21 cellular contexts compared by ENCODE assay signal in the genomic region with DNA sequence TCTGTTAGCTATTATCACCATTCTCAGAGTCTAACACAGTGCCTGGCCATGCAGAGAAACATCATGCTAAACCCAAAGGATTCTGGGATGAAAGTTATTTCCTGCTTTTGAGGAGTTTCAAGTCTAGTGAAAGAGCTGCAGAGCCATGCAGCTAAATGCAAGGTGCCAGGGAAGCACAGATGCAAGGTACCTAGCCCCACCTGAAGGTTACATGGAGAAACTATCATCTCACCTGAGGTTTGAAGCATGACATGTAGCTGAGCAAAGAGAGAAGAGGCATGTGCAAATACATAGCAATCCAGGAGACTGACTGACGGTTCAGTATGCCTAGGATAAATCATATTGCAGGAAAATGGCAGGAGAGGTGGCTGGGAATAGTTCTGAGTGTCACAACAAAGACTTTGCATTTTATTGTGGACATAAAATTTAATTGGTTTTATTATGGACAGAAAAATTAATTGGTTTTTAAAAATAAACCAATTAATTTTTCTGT.
DNase-seq lines count a peak whose midpoint lies in the region; ATAC-seq and TF ChIP-seq lines count a peak whose summit lies in the region.
"Had no signal": no experiment of that assay in that cellular context is flagged by ENCODE, and none has a peak within 500 bp of the region (broad histone marks: within the 10 kb centered on the region; RNA-seq: fewer than 3 reads in every experiment).

No MANE protein-coding gene starts in this region.

- no peaks in the 10 kb centered on the region for H3F3A ChIP-seq in GM23338 (replicated peaks; ENCODE audit: low read depth)

- no peaks in the 10 kb centered on the region for H3K9me2 ChIP-seq in GM23338 (ENCODE audit: insufficient read depth)

- intact Hi-C loops in testis (cut with DNase I; ENCODE audit: low total_unique reads) = no loop called here

- H3K27me3 ChIP-seq in GM23338 (ENCODE audit: insufficient read depth) = no peaks in the 10 kb centered on the region
- H3K27me3 ChIP-seq in testis = no peaks in the 10 kb centered on the region
- H3K27me3 ChIP-seq: BLaER1 had no signal

- H3K27ac ChIP-seq in C4-2B (peak overlapping the region; percentile 59; the same call in 1 of the 2 replicates), GM23338 (ENCODE audit: low read depth) (no peak overlapping the region), testis (no peak overlapping the region)
- H3K27ac ChIP-seq: BLaER1, GM23248, KMS-11, RWPE1 had no signal

- ATAC-seq in GM23338 = peak; percentile 35
- peak; percentile 46 for ATAC-seq in left lobe of liver
- no peak for ATAC-seq in HG03196 (IDR thresholded peaks at IDR 0.05; ENCODE audit: unreplicated experiment)
- ATAC-seq: HCT116 had no signal

- H3K9me3 ChIP-seq in testis = no peaks in the 10 kb centered on the region
- H3K9me3 ChIP-seq: BLaER1, Caco-2 had no signal

- H3K36me3 ChIP-seq in GM23338 (ENCODE audit: insufficient read depth) (no peaks in the 10 kb centered on the region), testis (ENCODE audit: low read depth, missing control alignments) (no peaks in the 10 kb centered on the region)
- H3K36me3 ChIP-seq: BLaER1 had no signal

- H3K4me2 ChIP-seq in GM23338 = no peak overlapping the region
- H3K4me2 ChIP-seq: BLaER1, KMS-11 had no signal

- H3K4me3 Mint-ChIP-seq in GM23338 = no peak overlapping the region
- H3K4me3 Mint-ChIP-seq: CD4-positive, alpha-beta memory T cell had no signal

- TF ChIP-seq CTCF in C4-2B (conservative IDR thresholded peaks at IDR 0.05) = no peak; the same call in 1 of the 2 replicates
- TF ChIP-seq CTCF in GM23338 (conservative IDR thresholded peaks at IDR 0.05; ENCODE audit: low read depth in 2 of 2) = peak in 1 of 2 experiments; percentile 47; a peak in 2 of 4 replicates
- no peak for TF ChIP-seq CTCF in testis (IDR thresholded peaks at IDR 0.05)

- H3K4me3 ChIP-seq in GM23338 (no peak overlapping the region), testis (no peak overlapping the region)
- H3K4me3 ChIP-seq: BLaER1, GM23248, SK-N-MC had no signal

- no peak overlapping the region for H3K27ac Mint-ChIP-seq in GM23338
- H3K27ac Mint-ChIP-seq: CD4-positive, alpha-beta memory T cell had no signal

- no peak for TF ChIP-seq POLR2A in testis (IDR thresholded peaks at IDR 0.05)

- H3K4me1 ChIP-seq in GM23338 (ENCODE audit: insufficient read depth) = 0 out of 2 replicates have a peak, but pooled peaks cover 7% of the 10 kb centered on the region
- H3K4me1 ChIP-seq in testis = peaks cover 5% of the 10 kb centered on the region
- H3K4me1 ChIP-seq: BLaER1, Caco-2 had no signal

- H3K36me3 Mint-ChIP-seq in GM23338 (ENCODE audit: low read depth) = no peaks in the 10 kb centered on the region
- H3K36me3 Mint-ChIP-seq: CD4-positive, alpha-beta memory T cell had no signal

- H3K9me3 Mint-ChIP-seq in GM23338 = no peaks in the 10 kb centered on the region

- H3K79me2 ChIP-seq in GM23338 (replicated peaks; ENCODE audit: insufficient read depth) = no peaks in the 10 kb centered on the region

- DNase-seq in GM23338 (ENCODE audit: low spot score) = peak; percentile 14
- DNase-seq in NCI-H69 (lab: John Stamatoyannopoulos, UW) = peak; percentile 87
- DNase-seq in left lobe of liver (ENCODE audit: low spot score) = no peak
- no peak for DNase-seq in testis
- DNase-seq in kidney glomerular epithelial cell (lab: John Stamatoyannopoulos, UW) = no peak
- DNase-seq: ACHN; Caco-2; CD4-positive, alpha-beta memory T cell; DMS 273 treated with DMSO at 0.1 percent for 48 hours; GM23248; IMR-90; NCI-H187 treated with DMSO at 0.1 percent for 48 hours; SHP77 treated with DMSO at 0.1 percent for 48 hours; SW 1271 had no signal

- peaks cover 7% of the 10 kb centered on the region; the same call in 2 of the 3 replicates for H3K4me1 Mint-ChIP-seq in GM23338
- H3K4me1 Mint-ChIP-seq: CD4-positive, alpha-beta memory T cell had no signal

- no peak overlapping the region for H2AFZ ChIP-seq in GM23338
- H2AFZ ChIP-seq: GM23248 had no signal

- WGBS in testis, 2 donors = 88 to 93% methylated on average over 1 of the region's 1 CpG

- H3K27me3 Mint-ChIP-seq in GM23338 (ENCODE audit: insufficient read depth, low read depth, poor library complexity) = no peaks in the 10 kb centered on the region
- H3K27me3 Mint-ChIP-seq: CD4-positive, alpha-beta memory T cell had no signal

- no peaks in the 10 kb centered on the region for H4K20me1 ChIP-seq in GM23338 (replicated peaks; ENCODE audit: insufficient read depth)
- H4K20me1 ChIP-seq: BLaER1 had no signal

TF ChIP-seq in GM23338, 12 proteins besides CTCF, POLR2A, EP300 and RAD21:
- TF ChIP-seq CREB1 (CRISPR knock-in tag; IDR thresholded peaks at IDR 0.05; ENCODE audit: low read depth) (no peak), EZH2 (IDR thresholded peaks at IDR 0.05; ENCODE audit: low read depth, unreplicated experiment) (no peak), STAT1 (IDR thresholded peaks at IDR 0.05; ENCODE audit: unreplicated experiment) (no peak), POLR2AphosphoS5 (IDR thresholded peaks at IDR 0.05; ENCODE audit: low read depth) (no peak), EZH2phosphoT487 (IDR thresholded peaks at IDR 0.05; ENCODE audit: unreplicated experiment) (no peak), JUNB (IDR thresholded peaks at IDR 0.05; ENCODE audit: unreplicated experiment) (no peak), NANOG (IDR thresholded peaks at IDR 0.05; ENCODE audit: borderline replicate concordance) (no peak)
- TF ChIP-seq, protein P1, sequence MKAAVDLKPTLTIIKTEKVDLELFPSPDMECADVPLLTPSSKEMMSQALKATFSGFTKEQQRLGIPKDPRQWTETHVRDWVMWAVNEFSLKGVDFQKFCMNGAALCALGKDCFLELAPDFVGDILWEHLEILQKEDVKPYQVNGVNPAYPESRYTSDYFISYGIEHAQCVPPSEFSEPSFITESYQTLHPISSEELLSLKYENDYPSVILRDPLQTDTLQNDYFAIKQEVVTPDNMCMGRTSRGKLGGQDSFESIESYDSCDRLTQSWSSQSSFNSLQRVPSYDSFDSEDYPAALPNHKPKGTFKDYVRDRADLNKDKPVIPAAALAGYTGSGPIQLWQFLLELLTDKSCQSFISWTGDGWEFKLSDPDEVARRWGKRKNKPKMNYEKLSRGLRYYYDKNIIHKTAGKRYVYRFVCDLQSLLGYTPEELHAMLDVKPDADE (IDR thresholded peaks at IDR 0.05) = no peak
- TF ChIP-seq, protein P2, sequence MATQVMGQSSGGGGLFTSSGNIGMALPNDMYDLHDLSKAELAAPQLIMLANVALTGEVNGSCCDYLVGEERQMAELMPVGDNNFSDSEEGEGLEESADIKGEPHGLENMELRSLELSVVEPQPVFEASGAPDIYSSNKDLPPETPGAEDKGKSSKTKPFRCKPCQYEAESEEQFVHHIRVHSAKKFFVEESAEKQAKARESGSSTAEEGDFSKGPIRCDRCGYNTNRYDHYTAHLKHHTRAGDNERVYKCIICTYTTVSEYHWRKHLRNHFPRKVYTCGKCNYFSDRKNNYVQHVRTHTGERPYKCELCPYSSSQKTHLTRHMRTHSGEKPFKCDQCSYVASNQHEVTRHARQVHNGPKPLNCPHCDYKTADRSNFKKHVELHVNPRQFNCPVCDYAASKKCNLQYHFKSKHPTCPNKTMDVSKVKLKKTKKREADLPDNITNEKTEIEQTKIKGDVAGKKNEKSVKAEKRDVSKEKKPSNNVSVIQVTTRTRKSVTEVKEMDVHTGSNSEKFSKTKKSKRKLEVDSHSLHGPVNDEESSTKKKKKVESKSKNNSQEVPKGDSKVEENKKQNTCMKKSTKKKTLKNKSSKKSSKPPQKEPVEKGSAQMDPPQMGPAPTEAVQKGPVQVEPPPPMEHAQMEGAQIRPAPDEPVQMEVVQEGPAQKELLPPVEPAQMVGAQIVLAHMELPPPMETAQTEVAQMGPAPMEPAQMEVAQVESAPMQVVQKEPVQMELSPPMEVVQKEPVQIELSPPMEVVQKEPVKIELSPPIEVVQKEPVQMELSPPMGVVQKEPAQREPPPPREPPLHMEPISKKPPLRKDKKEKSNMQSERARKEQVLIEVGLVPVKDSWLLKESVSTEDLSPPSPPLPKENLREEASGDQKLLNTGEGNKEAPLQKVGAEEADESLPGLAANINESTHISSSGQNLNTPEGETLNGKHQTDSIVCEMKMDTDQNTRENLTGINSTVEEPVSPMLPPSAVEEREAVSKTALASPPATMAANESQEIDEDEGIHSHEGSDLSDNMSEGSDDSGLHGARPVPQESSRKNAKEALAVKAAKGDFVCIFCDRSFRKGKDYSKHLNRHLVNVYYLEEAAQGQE (IDR thresholded peaks at IDR 0.05; ENCODE audit: unreplicated experiment) = no peak
TF ChIP-seq in GM23338: peak in this region for 0.

Comparison
In these comparisons a context has a peak if more than half of its experiments do, and no peak if none do; other contexts are left out.
1. DNase-seq: peak in GM23338 (single experiment) and NCI-H69 (single experiment); none in left lobe of liver (single experiment), testis (single experiment) and kidney glomerular epithelial cell (single experiment).